In the genomic region with DNA sequence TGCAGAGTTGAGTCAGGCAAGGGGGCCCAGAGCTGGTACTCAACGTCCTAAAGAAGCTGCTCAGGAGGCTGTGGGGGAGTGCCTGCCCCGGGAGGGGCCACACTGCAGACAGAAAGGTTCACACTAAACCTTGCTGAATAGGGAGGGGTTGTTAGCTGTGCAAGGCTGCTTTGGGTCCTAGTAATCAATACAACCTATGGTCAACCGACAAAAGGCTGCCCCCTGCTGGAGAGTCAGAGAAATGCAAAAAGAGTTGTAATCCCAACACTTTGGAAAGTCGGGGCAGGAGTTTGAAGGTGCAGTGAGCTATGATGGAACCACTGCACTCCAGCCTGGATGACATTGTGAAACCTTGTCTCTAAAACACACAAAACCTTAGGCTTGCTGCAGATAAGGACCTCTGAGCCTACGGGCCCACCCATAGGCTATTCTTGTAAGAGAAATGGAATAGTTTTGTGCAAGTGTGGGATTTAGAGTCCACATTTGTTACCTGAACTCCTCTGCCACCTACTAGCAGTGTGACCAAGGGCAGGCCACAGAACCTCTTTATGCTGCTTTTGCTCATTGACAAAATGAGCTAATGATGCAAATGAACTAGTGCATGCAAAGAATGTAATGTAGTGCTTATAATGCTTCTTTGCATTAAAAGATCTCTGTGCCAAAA, we compare ENCODE assay signal across 1 cellular context.
TF ChIP-seq lines count a peak whose summit lies in the region.

No MANE protein-coding gene starts in this region.

TF ChIP-seq in HepG2, 621 proteins besides CTCF, POLR2A, EP300 and RAD21 (continued from another document and continues in another):
- TF ChIP-seq HDAC2 (CRISPR knock-in tag; IDR thresholded peaks at IDR 0.05) (no peak), HCFC1 (IDR thresholded peaks at IDR 0.05; ENCODE audit: low read depth, low read length) (no peak), ZNF773 (CRISPR knock-in tag; IDR thresholded peaks at IDR 0.05; ENCODE audit: borderline replicate concordance) (no peak), NFE2L2 (IDR thresholded peaks at IDR 0.05; ENCODE audit: low read length) (no peak), TMF1 (CRISPR knock-in tag; IDR thresholded peaks at IDR 0.05; ENCODE audit: low read depth) (no peak), ZNF713 (CRISPR knock-in tag; IDR thresholded peaks at IDR 0.05) (no peak), ZBTB1 (CRISPR knock-in tag; IDR thresholded peaks at IDR 0.05; ENCODE audit: borderline replicate concordance) (no peak), ZNF556 (CRISPR knock-in tag; IDR thresholded peaks at IDR 0.05; ENCODE audit: borderline replicate concordance) (no peak), HOXA7 (CRISPR knock-in tag; IDR thresholded peaks at IDR 0.05) (no peak), NFIB (CRISPR knock-in tag; IDR thresholded peaks at IDR 0.05; ENCODE audit: borderline replicate concordance) (no peak), REPIN1 (CRISPR knock-in tag; IDR thresholded peaks at IDR 0.05; ENCODE audit: borderline replicate concordance, low read depth) (peak; percentile 49; the same call in 1 of the 2 replicates), KLF16 (CRISPR knock-in tag; IDR thresholded peaks at IDR 0.05) (no peak), RXRA (CRISPR knock-in tag; IDR thresholded peaks at IDR 0.05) (no peak), ZNF24 (IDR thresholded peaks at IDR 0.05) (0 out of 2 replicates have a peak, but pooled peaks have one; percentile 10), ZNF607 (CRISPR knock-in tag; IDR thresholded peaks at IDR 0.05; ENCODE audit: borderline replicate concordance) (no peak), BRD4 (CRISPR knock-in tag; IDR thresholded peaks at IDR 0.05) (no peak), RORA (CRISPR knock-in tag; IDR thresholded peaks at IDR 0.05) (no peak), ZNF510 (CRISPR knock-in tag; IDR thresholded peaks at IDR 0.05; ENCODE audit: low read depth) (no peak), HOXA3 (CRISPR knock-in tag; IDR thresholded peaks at IDR 0.05) (peak; percentile 21; the same call in 1 of the 2 replicates), CBX5 (CRISPR knock-in tag; IDR thresholded peaks at IDR 0.05; ENCODE audit: borderline replicate concordance) (no peak), ZNF331 (CRISPR knock-in tag; IDR thresholded peaks at IDR 0.05) (peak; percentile 54; the same call in 1 of the 2 replicates), ZNF614 (CRISPR knock-in tag; IDR thresholded peaks at IDR 0.05; ENCODE audit: borderline replicate concordance) (no peak), ZFP1 (CRISPR knock-in tag; IDR thresholded peaks at IDR 0.05) (no peak), AGO2 (optimal IDR thresholded peaks at IDR 0.05; ENCODE audit: low read depth, low read length) (no peak), ATF7-NPFF (CRISPR knock-in tag; IDR thresholded peaks at IDR 0.05; ENCODE audit: low read depth) (no peak)
- TF ChIP-seq, protein P1, sequence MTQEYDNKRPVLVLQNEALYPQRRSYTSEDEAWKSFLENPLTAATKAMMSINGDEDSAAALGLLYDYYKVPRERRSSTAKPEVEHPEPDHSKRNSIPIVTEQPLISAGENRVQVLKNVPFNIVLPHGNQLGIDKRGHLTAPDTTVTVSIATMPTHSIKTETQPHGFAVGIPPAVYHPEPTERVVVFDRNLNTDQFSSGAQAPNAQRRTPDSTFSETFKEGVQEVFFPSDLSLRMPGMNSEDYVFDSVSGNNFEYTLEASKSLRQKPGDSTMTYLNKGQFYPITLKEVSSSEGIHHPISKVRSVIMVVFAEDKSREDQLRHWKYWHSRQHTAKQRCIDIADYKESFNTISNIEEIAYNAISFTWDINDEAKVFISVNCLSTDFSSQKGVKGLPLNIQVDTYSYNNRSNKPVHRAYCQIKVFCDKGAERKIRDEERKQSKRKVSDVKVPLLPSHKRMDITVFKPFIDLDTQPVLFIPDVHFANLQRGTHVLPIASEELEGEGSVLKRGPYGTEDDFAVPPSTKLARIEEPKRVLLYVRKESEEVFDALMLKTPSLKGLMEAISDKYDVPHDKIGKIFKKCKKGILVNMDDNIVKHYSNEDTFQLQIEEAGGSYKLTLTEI (CRISPR knock-in tag; conservative IDR thresholded peaks at IDR 0.05), result no peak
- TF ChIP-seq, protein P2, sequence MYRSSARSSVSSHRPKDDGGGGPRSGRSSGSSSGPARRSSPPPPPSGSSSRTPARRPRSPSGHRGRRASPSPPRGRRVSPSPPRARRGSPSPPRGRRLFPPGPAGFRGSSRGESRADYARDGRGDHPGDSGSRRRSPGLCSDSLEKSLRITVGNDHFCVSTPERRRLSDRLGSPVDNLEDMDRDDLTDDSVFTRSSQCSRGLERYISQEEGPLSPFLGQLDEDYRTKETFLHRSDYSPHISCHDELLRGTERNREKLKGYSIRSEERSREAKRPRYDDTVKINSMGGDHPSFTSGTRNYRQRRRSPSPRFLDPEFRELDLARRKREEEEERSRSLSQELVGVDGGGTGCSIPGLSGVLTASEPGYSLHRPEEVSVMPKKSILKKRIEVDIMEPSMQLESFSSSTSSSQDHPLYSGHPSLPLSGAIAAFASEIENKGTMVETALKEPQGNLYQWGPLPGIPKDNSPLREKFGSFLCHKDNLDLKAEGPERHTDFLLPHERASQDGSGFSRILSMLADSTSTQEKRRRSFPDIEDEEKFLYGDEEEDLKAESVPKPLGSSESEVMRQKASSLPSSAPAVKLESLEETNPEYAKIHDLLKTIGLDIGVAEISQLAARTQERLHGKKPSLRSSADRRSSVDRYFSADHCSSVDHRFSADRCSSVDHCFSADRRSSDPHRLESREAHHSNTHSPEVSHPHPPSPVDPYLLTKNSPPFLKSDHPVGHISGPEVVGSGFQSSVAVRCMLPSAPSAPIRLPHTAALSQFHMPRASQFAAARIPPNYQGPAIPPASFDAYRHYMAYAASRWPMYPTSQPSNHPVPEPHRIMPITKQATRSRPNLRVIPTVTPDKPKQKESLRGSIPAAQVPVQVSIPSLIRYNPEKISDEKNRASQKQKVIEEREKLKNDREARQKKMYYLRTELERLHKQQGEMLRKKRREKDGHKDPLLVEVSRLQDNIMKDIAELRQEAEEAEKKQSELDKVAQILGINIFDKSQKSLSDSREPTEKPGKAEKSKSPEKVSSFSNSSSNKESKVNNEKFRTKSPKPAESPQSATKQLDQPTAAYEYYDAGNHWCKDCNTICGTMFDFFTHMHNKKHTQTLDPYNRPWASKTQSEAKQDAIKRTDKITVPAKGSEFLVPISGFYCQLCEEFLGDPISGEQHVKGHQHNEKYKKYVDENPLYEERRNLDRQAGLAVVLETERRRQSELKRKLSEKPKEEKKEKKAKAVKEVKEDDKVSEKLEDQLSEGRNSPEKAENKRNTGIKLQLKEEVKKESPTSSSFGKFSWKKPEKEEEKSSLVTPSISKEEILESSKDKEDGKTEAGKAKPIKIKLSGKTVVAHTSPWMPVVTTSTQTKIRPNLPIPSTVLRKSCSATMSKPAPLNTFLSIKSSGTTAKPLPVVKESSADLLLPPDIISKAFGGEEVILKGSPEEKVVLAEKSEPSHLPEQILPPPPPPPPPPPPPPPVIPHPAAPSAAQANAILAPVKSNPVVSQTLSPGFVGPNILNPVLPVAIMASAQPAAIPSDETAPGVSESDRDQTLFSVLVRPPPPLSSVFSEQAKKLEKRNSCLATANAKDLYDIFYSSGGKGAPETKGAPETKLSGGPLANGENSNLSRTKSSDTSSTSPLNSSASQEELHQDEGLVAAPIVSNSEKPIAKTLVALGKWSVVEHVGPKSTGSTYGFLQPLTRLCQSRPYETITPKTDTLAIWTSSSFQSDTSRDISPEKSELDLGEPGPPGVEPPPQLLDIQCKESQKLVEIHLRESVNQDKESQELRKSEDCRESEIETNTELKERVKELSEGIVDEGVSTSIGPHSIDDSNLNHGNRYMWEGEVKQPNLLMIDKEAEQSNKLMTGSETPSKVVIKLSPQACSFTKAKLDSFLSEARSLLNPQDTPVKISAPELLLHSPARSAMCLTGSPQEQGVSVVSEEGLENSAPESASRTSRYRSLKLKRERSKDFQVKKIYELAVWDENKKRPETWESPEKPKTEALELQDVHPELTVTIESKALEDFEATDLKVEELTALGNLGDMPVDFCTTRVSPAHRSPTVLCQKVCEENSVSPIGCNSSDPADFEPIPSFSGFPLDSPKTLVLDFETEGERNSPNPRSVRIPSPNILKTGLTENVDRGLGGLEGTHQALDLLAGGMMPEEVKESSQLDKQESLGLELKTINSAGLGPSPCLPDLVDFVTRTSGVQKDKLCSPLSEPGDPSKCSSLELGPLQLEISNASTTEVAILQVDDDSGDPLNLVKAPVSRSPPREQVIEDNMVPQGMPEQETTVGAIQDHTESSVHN (CRISPR knock-in tag; IDR thresholded peaks at IDR 0.05), result no peak
- TF ChIP-seq, protein P3, sequence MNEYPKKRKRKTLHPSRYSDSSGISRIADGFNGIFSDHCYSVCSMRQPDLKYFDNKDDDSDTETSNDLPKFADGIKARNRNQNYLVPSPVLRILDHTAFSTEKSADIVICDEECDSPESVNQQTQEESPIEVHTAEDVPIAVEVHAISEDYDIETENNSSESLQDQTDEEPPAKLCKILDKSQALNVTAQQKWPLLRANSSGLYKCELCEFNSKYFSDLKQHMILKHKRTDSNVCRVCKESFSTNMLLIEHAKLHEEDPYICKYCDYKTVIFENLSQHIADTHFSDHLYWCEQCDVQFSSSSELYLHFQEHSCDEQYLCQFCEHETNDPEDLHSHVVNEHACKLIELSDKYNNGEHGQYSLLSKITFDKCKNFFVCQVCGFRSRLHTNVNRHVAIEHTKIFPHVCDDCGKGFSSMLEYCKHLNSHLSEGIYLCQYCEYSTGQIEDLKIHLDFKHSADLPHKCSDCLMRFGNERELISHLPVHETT (CRISPR knock-in tag; conservative IDR thresholded peaks at IDR 0.05), result no peak
- TF ChIP-seq, protein P4, sequence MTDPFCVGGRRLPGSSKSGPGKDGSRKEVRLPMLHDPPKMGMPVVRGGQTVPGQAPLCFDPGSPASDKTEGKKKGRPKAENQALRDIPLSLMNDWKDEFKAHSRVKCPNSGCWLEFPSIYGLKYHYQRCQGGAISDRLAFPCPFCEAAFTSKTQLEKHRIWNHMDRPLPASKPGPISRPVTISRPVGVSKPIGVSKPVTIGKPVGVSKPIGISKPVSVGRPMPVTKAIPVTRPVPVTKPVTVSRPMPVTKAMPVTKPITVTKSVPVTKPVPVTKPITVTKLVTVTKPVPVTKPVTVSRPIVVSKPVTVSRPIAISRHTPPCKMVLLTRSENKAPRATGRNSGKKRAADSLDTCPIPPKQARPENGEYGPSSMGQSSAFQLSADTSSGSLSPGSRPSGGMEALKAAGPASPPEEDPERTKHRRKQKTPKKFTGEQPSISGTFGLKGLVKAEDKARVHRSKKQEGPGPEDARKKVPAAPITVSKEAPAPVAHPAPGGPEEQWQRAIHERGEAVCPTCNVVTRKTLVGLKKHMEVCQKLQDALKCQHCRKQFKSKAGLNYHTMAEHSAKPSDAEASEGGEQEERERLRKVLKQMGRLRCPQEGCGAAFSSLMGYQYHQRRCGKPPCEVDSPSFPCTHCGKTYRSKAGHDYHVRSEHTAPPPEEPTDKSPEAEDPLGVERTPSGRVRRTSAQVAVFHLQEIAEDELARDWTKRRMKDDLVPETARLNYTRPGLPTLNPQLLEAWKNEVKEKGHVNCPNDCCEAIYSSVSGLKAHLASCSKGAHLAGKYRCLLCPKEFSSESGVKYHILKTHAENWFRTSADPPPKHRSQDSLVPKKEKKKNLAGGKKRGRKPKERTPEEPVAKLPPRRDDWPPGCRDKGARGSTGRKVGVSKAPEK (CRISPR knock-in tag; IDR thresholded peaks at IDR 0.05; ENCODE audit: borderline replicate concordance), result no peak
- TF ChIP-seq, protein P5, sequence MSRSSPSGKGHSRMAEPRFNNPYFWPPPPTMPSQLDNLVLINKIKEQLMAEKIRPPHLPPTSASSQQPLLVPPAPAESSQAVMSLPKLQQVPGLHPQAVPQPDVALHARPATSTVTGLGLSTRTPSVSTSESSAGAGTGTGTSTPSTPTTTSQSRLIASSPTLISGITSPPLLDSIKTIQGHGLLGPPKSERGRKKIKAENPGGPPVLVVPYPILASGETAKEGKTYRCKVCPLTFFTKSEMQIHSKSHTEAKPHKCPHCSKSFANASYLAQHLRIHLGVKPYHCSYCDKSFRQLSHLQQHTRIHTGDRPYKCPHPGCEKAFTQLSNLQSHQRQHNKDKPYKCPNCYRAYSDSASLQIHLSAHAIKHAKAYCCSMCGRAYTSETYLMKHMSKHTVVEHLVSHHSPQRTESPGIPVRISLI (CRISPR knock-in tag; IDR thresholded peaks at IDR 0.05; ENCODE audit: borderline replicate concordance), result no peak
- TF ChIP-seq, protein P6, sequence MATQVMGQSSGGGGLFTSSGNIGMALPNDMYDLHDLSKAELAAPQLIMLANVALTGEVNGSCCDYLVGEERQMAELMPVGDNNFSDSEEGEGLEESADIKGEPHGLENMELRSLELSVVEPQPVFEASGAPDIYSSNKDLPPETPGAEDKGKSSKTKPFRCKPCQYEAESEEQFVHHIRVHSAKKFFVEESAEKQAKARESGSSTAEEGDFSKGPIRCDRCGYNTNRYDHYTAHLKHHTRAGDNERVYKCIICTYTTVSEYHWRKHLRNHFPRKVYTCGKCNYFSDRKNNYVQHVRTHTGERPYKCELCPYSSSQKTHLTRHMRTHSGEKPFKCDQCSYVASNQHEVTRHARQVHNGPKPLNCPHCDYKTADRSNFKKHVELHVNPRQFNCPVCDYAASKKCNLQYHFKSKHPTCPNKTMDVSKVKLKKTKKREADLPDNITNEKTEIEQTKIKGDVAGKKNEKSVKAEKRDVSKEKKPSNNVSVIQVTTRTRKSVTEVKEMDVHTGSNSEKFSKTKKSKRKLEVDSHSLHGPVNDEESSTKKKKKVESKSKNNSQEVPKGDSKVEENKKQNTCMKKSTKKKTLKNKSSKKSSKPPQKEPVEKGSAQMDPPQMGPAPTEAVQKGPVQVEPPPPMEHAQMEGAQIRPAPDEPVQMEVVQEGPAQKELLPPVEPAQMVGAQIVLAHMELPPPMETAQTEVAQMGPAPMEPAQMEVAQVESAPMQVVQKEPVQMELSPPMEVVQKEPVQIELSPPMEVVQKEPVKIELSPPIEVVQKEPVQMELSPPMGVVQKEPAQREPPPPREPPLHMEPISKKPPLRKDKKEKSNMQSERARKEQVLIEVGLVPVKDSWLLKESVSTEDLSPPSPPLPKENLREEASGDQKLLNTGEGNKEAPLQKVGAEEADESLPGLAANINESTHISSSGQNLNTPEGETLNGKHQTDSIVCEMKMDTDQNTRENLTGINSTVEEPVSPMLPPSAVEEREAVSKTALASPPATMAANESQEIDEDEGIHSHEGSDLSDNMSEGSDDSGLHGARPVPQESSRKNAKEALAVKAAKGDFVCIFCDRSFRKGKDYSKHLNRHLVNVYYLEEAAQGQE (IDR thresholded peaks at IDR 0.05; ENCODE audit: borderline replicate concordance in 1 of 2, low read depth in 1 of 2, low read length in 2 of 2), result no peak
- TF ChIP-seq, protein P7, sequence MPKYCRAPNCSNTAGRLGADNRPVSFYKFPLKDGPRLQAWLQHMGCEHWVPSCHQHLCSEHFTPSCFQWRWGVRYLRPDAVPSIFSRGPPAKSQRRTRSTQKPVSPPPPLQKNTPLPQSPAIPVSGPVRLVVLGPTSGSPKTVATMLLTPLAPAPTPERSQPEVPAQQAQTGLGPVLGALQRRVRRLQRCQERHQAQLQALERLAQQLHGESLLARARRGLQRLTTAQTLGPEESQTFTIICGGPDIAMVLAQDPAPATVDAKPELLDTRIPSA (CRISPR knock-in tag; IDR thresholded peaks at IDR 0.05; ENCODE audit: borderline replicate concordance), result no peak
- TF ChIP-seq, protein P8, sequence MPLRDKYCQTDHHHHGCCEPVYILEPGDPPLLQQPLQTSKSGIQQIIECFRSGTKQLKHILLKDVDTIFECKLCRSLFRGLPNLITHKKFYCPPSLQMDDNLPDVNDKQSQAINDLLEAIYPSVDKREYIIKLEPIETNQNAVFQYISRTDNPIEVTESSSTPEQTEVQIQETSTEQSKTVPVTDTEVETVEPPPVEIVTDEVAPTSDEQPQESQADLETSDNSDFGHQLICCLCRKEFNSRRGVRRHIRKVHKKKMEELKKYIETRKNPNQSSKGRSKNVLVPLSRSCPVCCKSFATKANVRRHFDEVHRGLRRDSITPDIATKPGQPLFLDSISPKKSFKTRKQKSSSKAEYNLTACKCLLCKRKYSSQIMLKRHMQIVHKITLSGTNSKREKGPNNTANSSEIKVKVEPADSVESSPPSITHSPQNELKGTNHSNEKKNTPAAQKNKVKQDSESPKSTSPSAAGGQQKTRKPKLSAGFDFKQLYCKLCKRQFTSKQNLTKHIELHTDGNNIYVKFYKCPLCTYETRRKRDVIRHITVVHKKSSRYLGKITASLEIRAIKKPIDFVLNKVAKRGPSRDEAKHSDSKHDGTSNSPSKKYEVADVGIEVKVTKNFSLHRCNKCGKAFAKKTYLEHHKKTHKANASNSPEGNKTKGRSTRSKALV (CRISPR knock-in tag; IDR thresholded peaks at IDR 0.05), result 0 out of 2 replicates have a peak, but pooled peaks have one; percentile 52
